1 cellular context compared by ENCODE assay signal in the genomic region with DNA sequence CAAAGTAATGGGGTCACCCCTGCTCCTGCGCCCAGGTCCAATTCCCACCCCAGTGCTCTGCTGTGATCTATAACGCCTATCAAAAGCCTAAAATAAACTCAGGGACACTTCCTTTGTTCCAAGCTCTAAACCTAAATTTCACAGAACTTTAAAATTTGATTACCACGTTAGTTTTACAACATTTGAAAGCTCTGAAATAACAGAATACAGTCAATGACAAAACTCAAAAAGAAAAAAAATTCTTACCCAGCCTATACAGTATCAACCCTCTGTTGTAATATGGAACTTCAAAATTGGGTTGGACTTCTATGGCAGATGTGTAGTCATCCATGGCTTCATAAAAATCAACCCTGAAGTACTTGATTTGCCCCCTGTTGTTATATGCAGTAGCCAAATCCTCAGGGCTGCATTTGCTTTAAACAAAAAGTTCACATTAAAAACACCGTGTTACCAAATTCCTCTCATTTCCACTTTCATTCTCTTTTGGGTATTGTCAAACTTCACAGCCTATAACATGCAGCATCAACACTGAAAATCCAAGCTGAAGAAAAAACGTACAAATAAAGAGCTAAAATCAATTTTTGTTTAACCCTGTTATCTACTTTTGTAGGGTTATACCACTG.
TF ChIP-seq lines count a peak whose summit lies in the region.

No MANE protein-coding gene starts in this region.

TF ChIP-seq in A549, 52 proteins besides CTCF, POLR2A, EP300 and RAD21 (continued from another document):
- TF ChIP-seq, protein P1, sequence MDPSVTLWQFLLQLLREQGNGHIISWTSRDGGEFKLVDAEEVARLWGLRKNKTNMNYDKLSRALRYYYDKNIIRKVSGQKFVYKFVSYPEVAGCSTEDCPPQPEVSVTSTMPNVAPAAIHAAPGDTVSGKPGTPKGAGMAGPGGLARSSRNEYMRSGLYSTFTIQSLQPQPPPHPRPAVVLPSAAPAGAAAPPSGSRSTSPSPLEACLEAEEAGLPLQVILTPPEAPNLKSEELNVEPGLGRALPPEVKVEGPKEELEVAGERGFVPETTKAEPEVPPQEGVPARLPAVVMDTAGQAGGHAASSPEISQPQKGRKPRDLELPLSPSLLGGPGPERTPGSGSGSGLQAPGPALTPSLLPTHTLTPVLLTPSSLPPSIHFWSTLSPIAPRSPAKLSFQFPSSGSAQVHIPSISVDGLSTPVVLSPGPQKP (IDR thresholded peaks at IDR 0.05; ENCODE audit: low read depth, low read length) = no peak
- TF ChIP-seq PHF8 (IDR thresholded peaks at IDR 0.05; ENCODE audit: borderline replicate concordance, low read depth) (no peak), BHLHE40 (IDR thresholded peaks at IDR 0.05; ENCODE audit: low read depth, low read length) (no peak), FOXS1 (CRISPR knock-in tag; IDR thresholded peaks at IDR 0.05) (no peak), CEBPB (IDR thresholded peaks at IDR 0.05) (no peak), CBX8 (IDR thresholded peaks at IDR 0.05) (no peak), EHF (CRISPR knock-in tag; IDR thresholded peaks at IDR 0.05) (no peak), SMC3 (IDR thresholded peaks at IDR 0.05) (no peak), JUNB (IDR thresholded peaks at IDR 0.05) (no peak), RFX5 (IDR thresholded peaks at IDR 0.05) (no peak)
- TF ChIP-seq, protein P2, sequence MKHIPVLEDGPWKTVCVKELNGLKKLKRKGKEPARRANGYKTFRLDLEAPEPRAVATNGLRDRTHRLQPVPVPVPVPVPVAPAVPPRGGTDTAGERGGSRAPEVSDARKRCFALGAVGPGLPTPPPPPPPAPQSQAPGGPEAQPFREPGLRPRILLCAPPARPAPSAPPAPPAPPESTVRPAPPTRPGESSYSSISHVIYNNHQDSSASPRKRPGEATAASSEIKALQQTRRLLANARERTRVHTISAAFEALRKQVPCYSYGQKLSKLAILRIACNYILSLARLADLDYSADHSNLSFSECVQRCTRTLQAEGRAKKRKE (CRISPR knock-in tag; IDR thresholded peaks at IDR 0.05; ENCODE audit: low read depth) = no peak
- TF ChIP-seq, protein P3, sequence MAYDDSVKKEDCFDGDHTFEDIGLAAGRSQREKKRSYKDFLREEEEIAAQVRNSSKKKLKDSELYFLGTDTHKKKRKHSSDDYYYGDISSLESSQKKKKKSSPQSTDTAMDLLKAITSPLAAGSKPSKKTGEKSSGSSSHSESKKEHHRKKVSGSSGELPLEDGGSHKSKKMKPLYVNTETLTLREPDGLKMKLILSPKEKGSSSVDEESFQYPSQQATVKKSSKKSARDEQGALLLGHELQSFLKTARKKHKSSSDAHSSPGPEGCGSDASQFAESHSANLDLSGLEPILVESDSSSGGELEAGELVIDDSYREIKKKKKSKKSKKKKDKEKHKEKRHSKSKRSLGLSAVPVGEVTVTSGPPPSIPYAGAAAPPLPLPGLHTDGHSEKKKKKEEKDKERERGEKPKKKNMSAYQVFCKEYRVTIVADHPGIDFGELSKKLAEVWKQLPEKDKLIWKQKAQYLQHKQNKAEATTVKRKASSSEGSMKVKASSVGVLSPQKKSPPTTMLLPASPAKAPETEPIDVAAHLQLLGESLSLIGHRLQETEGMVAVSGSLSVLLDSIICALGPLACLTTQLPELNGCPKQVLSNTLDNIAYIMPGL (CRISPR knock-in tag; IDR thresholded peaks at IDR 0.05; ENCODE audit: borderline replicate concordance) = no peak
